In genomic region chr4:162681212-162681611, GRCh38 we compare ENCODE assay signal across 26 cellular contexts.
"Had no signal": no experiment of that assay in that cellular context is flagged by ENCODE, and none has a peak within 500 bp of the region (broad histone marks: within the 10 kb centered on the region; RNA-seq: fewer than 3 reads in every experiment).

No MANE protein-coding gene starts in this region.

- ATAC-seq: left colon; left lung; lower lobe of right lung; mucosa of descending colon; naive thymus-derived CD4-positive, alpha-beta T cell; natural killer cell treated with Interleukin-12 subunit alpha and Interleukin-12 subunit beta and Interleukin-15 and Interleukin-18, amount 100 ng/mL, for 72 hours; right cardiac atrium; sciatic nerve; stimulated activated memory B cell treated with anti-CD40 and anti-IgM and Interleukin-4, amounts not matched to agents 10 μg/mL and 1 μg/mL and 100 μg/mL, for 72 hours; stimulated activated naive CD8-positive, alpha-beta T cell treated with anti-CD3 and anti-CD28 coated beads, Interleukin-15, amount 100 ng/mL, for 72 hours had no signal

- H3K36me3 ChIP-seq: left lung, lower lobe of right lung, ovary, tibial nerve, uterus had no signal

- DNase-seq: islet precursor cell; left colon; left lung; lower lobe of right lung; mammary epithelial cell; mesenchymal stem cell; mucosa of descending colon; naive thymus-derived CD4-positive, alpha-beta T cell; ovary; retina; right cardiac atrium; stimulated activated CD4-positive, alpha-beta T cell treated with anti-CD3 and anti-CD28 coated beads, Interleukin-12 subunit alpha, Interleukin-12 subunit beta, amount 100 ng/mL, for 4 hours; stimulated activated CD4-positive, alpha-beta T cell treated with anti-CD3 and anti-CD28 coated beads, Interleukin-15, amount 100 ng/mL, for 24 hours; stimulated activated CD4-positive, alpha-beta T cell treated with anti-CD3 and anti-CD28 coated beads, Interleukin-2, amount 100 ng/mL, for 24 hours; stimulated activated CD4-positive, alpha-beta T cell treated with anti-CD3 and anti-CD28 coated beads, Interleukin-4, amount 100 ng/mL, for 4 hours; stimulated activated CD8-positive, alpha-beta memory T cell treated with anti-CD3 and anti-CD28 coated beads, Interleukin-4, amount 100 ng/mL, for 48 hours; stimulated activated naive CD4-positive, alpha-beta T cell treated with Interleukin-2 at 50 U/mL for 16 hours; stimulated activated naive CD8-positive, alpha-beta T cell treated with anti-CD3 and anti-CD28 coated beads, Interleukin-15, amount 100 ng/mL, for 72 hours; substantia nigra; uterus had no signal

- H3K27me3 ChIP-seq: hepatocyte, left lung, ovary, tibial nerve, uterus had no signal

- H3K4me3 ChIP-seq: hepatocyte, left lung, lower lobe of right lung, mucosa of descending colon, ovary, skin epidermis, tibial nerve, uterus had no signal
